Comparison of ENCODE assay signal across 11 cellular contexts in genomic region chr12:53454710-53455109, GRCh38. TPM values are rescaled to one million over a fixed set of nuclear protein-coding genes. Genes with fewer than 3 reads are reported as not detected.
DNase-seq lines count a peak whose midpoint lies in the region; ATAC-seq, FAIRE-seq and TF ChIP-seq lines count a peak whose summit lies in the region.
"Had no signal": no experiment of that assay in that cellular context is flagged by ENCODE, and none has a peak within 500 bp of the region (broad histone marks: within the 10 kb centered on the region; RNA-seq: fewer than 3 reads in every experiment).

No MANE protein-coding gene starts in this region.

- no peaks in the 10 kb centered on the region for H3K9me3 Mint-ChIP-seq in natural killer cell treated with Interleukin-12 subunit alpha and Interleukin-12 subunit beta and Interleukin-15 and Interleukin-18, amount 100 ng/mL, for 72 hours

- H3K9ac ChIP-seq in mammary epithelial cell (ENCODE audit: insufficient read depth, low read length): no peak overlapping the region

- H3K36me3 Mint-ChIP-seq in natural killer cell treated with Interleukin-12 subunit alpha and Interleukin-12 subunit beta and Interleukin-15 and Interleukin-18, amount 100 ng/mL, for 72 hours: peaks cover 39% of the 10 kb centered on the region

- no peak for ATAC-seq in natural killer cell treated with Interleukin-12 subunit alpha and Interleukin-12 subunit beta and Interleukin-15 and Interleukin-18, amount 100 ng/mL, for 72 hours
- no peak for ATAC-seq in gastroesophageal sphincter
- ATAC-seq: heart left ventricle had no signal

- H3K4me2 ChIP-seq in mammary epithelial cell (ENCODE audit: insufficient read depth, low read depth, low read length): peak overlapping the region; percentile 91

- H3K4me1 Mint-ChIP-seq in natural killer cell treated with Interleukin-12 subunit alpha and Interleukin-12 subunit beta and Interleukin-15 and Interleukin-18, amount 100 ng/mL, for 72 hours (ENCODE audit: low read depth in 2 of 2): peaks cover 36 to 41% of the 10 kb centered on the region in 2 donors

- in situ Hi-C loops in mammary epithelial cell (cut with MboI; ENCODE audit: low sequenced_read_pairs in 2 of 2): no loop called here

- no peak for TF ChIP-seq EP300 in gastroesophageal sphincter (IDR thresholded peaks at IDR 0.05)
- TF ChIP-seq EP300 in sigmoid colon (IDR thresholded peaks at IDR 0.05): no peak

- H3K4me3 Mint-ChIP-seq in natural killer cell treated with Interleukin-12 subunit alpha and Interleukin-12 subunit beta and Interleukin-15 and Interleukin-18, amount 100 ng/mL, for 72 hours: peak overlapping the region; percentile 77

- peaks cover 11% of the 10 kb centered on the region for H3K4me1 ChIP-seq in mammary epithelial cell (ENCODE audit: insufficient read depth, low read length)
- peaks cover 8 to 40% (median 20%) of the 10 kb centered on the region in 3 donors for H3K4me1 ChIP-seq in gastroesophageal sphincter
- peaks cover 0 to 26% (median 22%) of the 10 kb centered on the region in 4 donors for H3K4me1 ChIP-seq in sigmoid colon
- H3K4me1 ChIP-seq in uterus: peaks cover 4 to 12% of the 10 kb centered on the region in 2 donors

- no peak overlapping the region for H2AFZ ChIP-seq in mammary epithelial cell (ENCODE audit: low read depth, low read length)

- BruUV-seq in mammary epithelial cell (replicated peaks; lab: Mats Ljungman, UMichigan): no TSS peak

- peak; percentile 41 for DNase-seq in D721Med (ENCODE audit: insufficient read length, low spot score)
- no peak for DNase-seq in MG63
- no peak for DNase-seq in mammary epithelial cell
- no peak for DNase-seq in natural killer cell treated with Interleukin-12 subunit alpha and Interleukin-12 subunit beta and Interleukin-15 and Interleukin-18, amount 100 ng/mL, for 72 hours (ENCODE audit: low spot score)
- no peak for DNase-seq in NCI-H1105 (lab: John Stamatoyannopoulos, UW)
- DNase-seq in sigmoid colon: no peak
- DNase-seq in uterus: no peak
- DNase-seq: GF-D8, heart left ventricle had no signal

- H3K27ac ChIP-seq in mammary epithelial cell (ENCODE audit: insufficient read depth, low read depth, low read length) (no peak overlapping the region), gastroesophageal sphincter (peak overlapping the region in 1 of 4 donors; percentile 14), sigmoid colon (peak overlapping the region in 1 of 4 donors; percentile 94), uterus (no peak overlapping the region)

- H3K27ac Mint-ChIP-seq in natural killer cell treated with Interleukin-12 subunit alpha and Interleukin-12 subunit beta and Interleukin-15 and Interleukin-18, amount 100 ng/mL, for 72 hours: peak overlapping the region; percentile 69 to 83

- 66% methylated on average over 3 of the region's 3 CpGs for WGBS in mammary epithelial cell (ENCODE audit: low coverage, missing lambda C conversion rate)
- WGBS in gastroesophageal sphincter (ENCODE audit: low coverage in 1 of 2), 2 donors: 25% methylated on average over 3 of the region's 3 CpGs; no CpG with 5 or more reads in 1 of the 2 donors
- WGBS in sigmoid colon, 2 donors: 81 to 82% methylated on average over 3 of the region's 3 CpGs

- H3K79me2 ChIP-seq in mammary epithelial cell (ENCODE audit: insufficient read depth, low read length): peaks cover 74% of the 10 kb centered on the region

- no peak for TF ChIP-seq CTCF in D721Med (IDR thresholded peaks at IDR 0.05; ENCODE audit: insufficient read depth, missing control alignments)
- TF ChIP-seq CTCF in mammary epithelial cell (conservative IDR thresholded peaks at IDR 0.05 in 1 of 2, IDR thresholded peaks at IDR 0.05 in 1 of 2; ENCODE audit: extremely low read depth in 1 of 2, insufficient read depth in 1 of 2, low read depth in 1 of 2, low read length in 2 of 2): no peak
- TF ChIP-seq CTCF in gastroesophageal sphincter (IDR thresholded peaks at IDR 0.05): no peak
- no peak for TF ChIP-seq CTCF in sigmoid colon (IDR thresholded peaks at IDR 0.05)
- TF ChIP-seq CTCF in uterus (IDR thresholded peaks at IDR 0.05): no peak

- TF ChIP-seq POLR2A in gastroesophageal sphincter (IDR thresholded peaks at IDR 0.05) (no peak), sigmoid colon (IDR thresholded peaks at IDR 0.05) (no peak), uterus (IDR thresholded peaks at IDR 0.05) (no peak)

- peaks cover 23% of the 10 kb centered on the region for H4K20me1 ChIP-seq in mammary epithelial cell (ENCODE audit: insufficient read depth, low read length)

- intact Hi-C loops in mammary epithelial cell (cut with micrococcal nuclease) (no loop called here), sigmoid colon (cut with DNase I) (loop anchor here (5.0 kb wide), 1 partner anchor 38 kb away; no protein-coding TSS in a partner anchor), uterus (cut with DNase I; ENCODE audit: low total_unique reads) (loop anchor here (10.0 kb wide), 1 partner anchor 50 kb away; the partner anchor contains the start of genes NPFF and TARBP2)

- CTCF ChIA-PET in mammary epithelial cell (lab: Charles Lee; ENCODE audit: low non-redundant PET): interaction anchor here (0.6 kb wide), 1 partner anchor 12 kb away, joined by 5 read pairs; no protein-coding TSS in a partner anchor

- no peaks in the 10 kb centered on the region for H3K27me3 ChIP-seq in MG63
- H3K27me3 ChIP-seq in mammary epithelial cell (ENCODE audit: insufficient read depth, low read length): no peaks in the 10 kb centered on the region
- no peaks in the 10 kb centered on the region for H3K27me3 ChIP-seq in gastroesophageal sphincter
- H3K27me3 ChIP-seq in sigmoid colon: no peaks in the 10 kb centered on the region
- H3K27me3 ChIP-seq in uterus: no peaks in the 10 kb centered on the region
- H3K27me3 ChIP-seq: heart left ventricle had no signal

- no peaks in the 10 kb centered on the region for H3K27me3 Mint-ChIP-seq in natural killer cell treated with Interleukin-12 subunit alpha and Interleukin-12 subunit beta and Interleukin-15 and Interleukin-18, amount 100 ng/mL, for 72 hours

- H3K4me3 ChIP-seq in MG63: peak overlapping the region; percentile 98
- no peak overlapping the region for H3K4me3 ChIP-seq in mammary epithelial cell (replicated peaks in 1 of 3; ENCODE audit: insufficient read depth in 1 of 3, low read depth in 2 of 3, low read length in 3 of 3)
- H3K4me3 ChIP-seq in gastroesophageal sphincter: peak overlapping the region in 1 of 2 donors; percentile 77
- no peak overlapping the region for H3K4me3 ChIP-seq in sigmoid colon
- H3K4me3 ChIP-seq in uterus: no peak overlapping the region

- H3K36me3 ChIP-seq in MG63 (peaks cover 72% of the 10 kb centered on the region), mammary epithelial cell (ENCODE audit: insufficient read depth, low read length) (peaks cover 55% of the 10 kb centered on the region), gastroesophageal sphincter (peaks cover 15 to 57% of the 10 kb centered on the region in 2 donors), sigmoid colon (peaks cover 42 to 56% (median 52%) of the 10 kb centered on the region in 4 donors), uterus (no peaks in the 10 kb centered on the region)

- H3K9me3 ChIP-seq in MG63 (no peaks in the 10 kb centered on the region), mammary epithelial cell (replicated peaks; ENCODE audit: insufficient read depth, low read length) (no peaks in the 10 kb centered on the region), gastroesophageal sphincter (no peaks in the 10 kb centered on the region), sigmoid colon (no peaks in the 10 kb centered on the region), uterus (no peaks in the 10 kb centered on the region)
- H3K9me3 ChIP-seq: heart left ventricle had no signal

- no peak for FAIRE-seq in D721Med (lab: Jason Lieb, UNC)
- FAIRE-seq: bronchial epithelial cell had no signal

- dilution Hi-C loops in mammary epithelial cell (cut with HindIII; ENCODE audit: low sequenced_read_pairs): no loop called here

RNA-seq across cellular contexts. Expression of gene PCBP2, which starts 2.8 kb away (rescaled TPM):
- 217 and 279 TPM in 2 replicates for total RNA-seq in MG63 (2014; rRNA removed; shearing (Covaris generic); ENCODE audit: low replicate concordance)
- 100 to 1,000 TPM; 187 to 654 TPM for total RNA-seq in mammary epithelial cell
- polyA plus RNA-seq in mammary epithelial cell: 202 TPM
- 842 TPM for polyA minus RNA-seq in mammary epithelial cell
- 100 to 1,000 TPM; 641 to 747 TPM for total RNA-seq in natural killer cell treated with Interleukin-12 subunit alpha and Interleukin-12 subunit beta and Interleukin-15 and Interleukin-18, amount 100 ng/mL, for 72 hours
- 100 to 1,000 TPM; 259 to 375 (median 354) TPM for total RNA-seq in gastroesophageal sphincter
- 100 to 1,000 TPM; 397 to 661 (median 417) TPM for total RNA-seq in sigmoid colon
- 100 to 1,000 TPM; 333 to 455 (median 401) TPM for polyA plus RNA-seq in sigmoid colon
- 100 to 1,000 TPM; 364 to 929 (median 383) TPM for total RNA-seq in uterus

RNA-seq across cellular contexts. Expression of gene PRR13, which starts 13.2 kb away (rescaled TPM):
- total RNA-seq in MG63 (2014; rRNA removed; shearing (Covaris generic); ENCODE audit: low replicate concordance): 41.0 and 60.4 TPM in 2 replicates
- total RNA-seq in mammary epithelial cell (100 to 1,000 TPM in 1 of 2 donors, 10 to 100 TPM in 1; 43.5 to 158 TPM), gastroesophageal sphincter (10 to 100 TPM; 54.2 to 73.2 (median 69.6) TPM), sigmoid colon (10 to 100 TPM; 46.7 to 68.1 (median 55.1) TPM), uterus (10 to 100 TPM in 3 of 4 donors, 1 to 10 TPM in 1; 2.6 to 88.2 (median 20.1) TPM)
- polyA plus RNA-seq in mammary epithelial cell (91.8 TPM), sigmoid colon (100 to 1,000 TPM; 521 to 955 (median 870) TPM)
- polyA minus RNA-seq in mammary epithelial cell: 102 TPM
- total RNA-seq in natural killer cell treated with Interleukin-12 subunit alpha and Interleukin-12 subunit beta and Interleukin-15 and Interleukin-18, amount 100 ng/mL, for 72 hours: 100 to 1,000 TPM; 206 to 353 TPM

RNA-seq across cellular contexts. Expression of gene AMHR2, which starts 31.1 kb away (rescaled TPM):
- not detected in 2 replicates for total RNA-seq in MG63 (2014; rRNA removed; shearing (Covaris generic); ENCODE audit: low replicate concordance)
- total RNA-seq in mammary epithelial cell (not detected), gastroesophageal sphincter (under 1 TPM in 1 of 4 donors, not detected in 3; 0.13 TPM), sigmoid colon (not detected), uterus (10 to 100 TPM in 1 of 4 donors, under 1 TPM in 1, not detected in 2; 0.52 to 12.4 TPM)
- polyA plus RNA-seq in mammary epithelial cell (not detected), sigmoid colon (under 1 TPM in 1 of 3 donors, not detected in 2; 0.60 TPM)
- not detected for polyA minus RNA-seq in mammary epithelial cell
- not detected for total RNA-seq in natural killer cell treated with Interleukin-12 subunit alpha and Interleukin-12 subunit beta and Interleukin-15 and Interleukin-18, amount 100 ng/mL, for 72 hours
- total RNA-seq: bronchial epithelial cell had no signal

RNA-seq across cellular contexts. Expression of gene MAP3K12, which starts 44.5 kb away (rescaled TPM):
- 5.7 and 15.0 TPM in 2 replicates for total RNA-seq in MG63 (2014; rRNA removed; shearing (Covaris generic); ENCODE audit: low replicate concordance)
- 10 to 100 TPM; 10.3 to 19.0 TPM for total RNA-seq in mammary epithelial cell
- 12.3 TPM for polyA plus RNA-seq in mammary epithelial cell
- polyA minus RNA-seq in mammary epithelial cell: 42.1 TPM
- total RNA-seq in natural killer cell treated with Interleukin-12 subunit alpha and Interleukin-12 subunit beta and Interleukin-15 and Interleukin-18, amount 100 ng/mL, for 72 hours: 10 to 100 TPM; 13.1 to 13.3 TPM
- 10 to 100 TPM; 14.8 to 41.9 (median 20.3) TPM for total RNA-seq in gastroesophageal sphincter
- 10 to 100 TPM; 18.5 to 27.4 (median 25.0) TPM for total RNA-seq in sigmoid colon
- polyA plus RNA-seq in sigmoid colon: 10 to 100 TPM in 1 of 3 donors, 1 to 10 TPM in 2; 1.6 to 10.1 (median 4.8) TPM
- 10 to 100 TPM; 13.8 to 65.8 (median 34.7) TPM for total RNA-seq in uterus

RNA-seq across cellular contexts. Expression of gene TARBP2, which starts 46.4 kb away (rescaled TPM):
- total RNA-seq in MG63 (2014; rRNA removed; shearing (Covaris generic); ENCODE audit: low replicate concordance): 51.7 and 66.1 TPM in 2 replicates
- 10 to 100 TPM; 21.2 to 32.2 TPM for total RNA-seq in mammary epithelial cell
- 36.3 TPM for polyA plus RNA-seq in mammary epithelial cell
- polyA minus RNA-seq in mammary epithelial cell: 16.7 TPM
- 10 to 100 TPM; 33.8 to 56.7 TPM for total RNA-seq in natural killer cell treated with Interleukin-12 subunit alpha and Interleukin-12 subunit beta and Interleukin-15 and Interleukin-18, amount 100 ng/mL, for 72 hours
- total RNA-seq in gastroesophageal sphincter: 10 to 100 TPM; 12.1 to 19.6 (median 17.4) TPM
- 10 to 100 TPM; 16.1 to 29.9 (median 19.4) TPM for total RNA-seq in sigmoid colon
- polyA plus RNA-seq in sigmoid colon: 10 to 100 TPM; 16.2 to 29.4 (median 19.7) TPM
- 10 to 100 TPM in 3 of 4 donors, 1 to 10 TPM in 1; 6.7 to 33.2 (median 19.0) TPM for total RNA-seq in uterus
